ENCODE assay signal across 9 cellular contexts in genomic region chr17:21702940-21703640, GRCh38. TPM values are rescaled to one million over a fixed set of nuclear protein-coding genes. Genes with fewer than 3 reads are reported as not detected.
"Had no signal": no experiment of that assay in that cellular context is flagged by ENCODE, and none has a peak within 500 bp of the region (broad histone marks: within the 10 kb centered on the region; RNA-seq: fewer than 3 reads in every experiment).

No MANE protein-coding gene starts in this region.

RNA-seq across cellular contexts. Expression of gene KCNJ18, which starts 10.8 kb away (rescaled TPM):
- total RNA-seq: LHCN-M2, MCF 10A, NCI-H460, OCI-LY7, PC-9, Right ventricle myocardium inferior, RPMI7951, SJCRH30, SK-MEL-5 had no signal
